In the genomic region with DNA sequence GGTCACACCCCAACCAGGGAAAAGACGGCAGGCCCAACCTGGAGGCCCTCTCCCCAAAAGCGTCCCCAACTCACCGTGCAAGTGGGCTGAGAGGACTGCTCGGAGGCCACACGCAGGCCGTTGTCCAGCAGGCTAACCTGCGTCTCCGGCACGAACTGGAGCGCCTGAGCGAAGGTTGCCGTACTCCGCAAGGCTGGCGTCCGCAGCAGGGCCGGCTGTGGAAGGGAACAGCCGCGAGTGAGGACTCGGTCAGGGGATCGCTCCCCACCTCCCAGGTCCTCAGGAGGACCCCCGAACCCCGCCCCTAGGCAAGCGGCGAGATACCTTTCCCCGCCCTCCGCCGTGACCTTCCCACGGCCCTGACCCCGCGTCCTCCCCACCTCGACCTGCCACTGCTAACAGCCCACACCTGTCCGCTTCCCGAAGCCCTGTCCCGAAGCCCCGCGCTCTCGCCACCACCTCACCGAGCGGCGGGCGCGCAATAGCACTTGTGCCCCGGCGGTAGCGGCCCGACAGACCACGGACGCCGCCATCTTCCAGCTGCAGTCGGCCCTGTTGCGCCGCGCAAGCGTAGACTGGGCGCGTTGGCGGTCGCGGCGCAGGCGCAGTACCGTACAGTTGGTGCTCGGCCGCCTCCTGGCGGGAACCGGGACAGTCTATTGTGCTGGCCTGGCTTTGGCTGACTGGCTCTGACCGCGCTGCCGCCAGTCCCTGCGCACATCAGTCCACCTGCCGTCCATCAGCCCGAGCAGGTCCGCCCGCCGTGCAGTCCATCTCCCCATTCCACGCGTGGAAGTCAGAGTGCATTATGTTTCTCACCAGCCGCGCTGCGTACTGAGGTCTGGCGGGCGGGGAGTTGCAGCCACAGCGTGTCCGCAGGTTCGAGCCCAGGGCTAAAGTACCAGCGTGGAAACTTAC, we compare ENCODE assay signal across 1 cellular context.
A peak's percentile ranks its signal among the peaks of the same experiment; 100 is the strongest.
TF ChIP-seq lines count a peak whose summit lies in the region.

Gene UQCRC1, minus strand, starts transcription at position 559 of the 918 bp plus-strand sequence. Its CDS starts 26 bp downstream, at position 533.

TF ChIP-seq in K562, 482 proteins besides CTCF, POLR2A, EP300 and RAD21 (continued from another document and continues in another):
- TF ChIP-seq, protein P1, sequence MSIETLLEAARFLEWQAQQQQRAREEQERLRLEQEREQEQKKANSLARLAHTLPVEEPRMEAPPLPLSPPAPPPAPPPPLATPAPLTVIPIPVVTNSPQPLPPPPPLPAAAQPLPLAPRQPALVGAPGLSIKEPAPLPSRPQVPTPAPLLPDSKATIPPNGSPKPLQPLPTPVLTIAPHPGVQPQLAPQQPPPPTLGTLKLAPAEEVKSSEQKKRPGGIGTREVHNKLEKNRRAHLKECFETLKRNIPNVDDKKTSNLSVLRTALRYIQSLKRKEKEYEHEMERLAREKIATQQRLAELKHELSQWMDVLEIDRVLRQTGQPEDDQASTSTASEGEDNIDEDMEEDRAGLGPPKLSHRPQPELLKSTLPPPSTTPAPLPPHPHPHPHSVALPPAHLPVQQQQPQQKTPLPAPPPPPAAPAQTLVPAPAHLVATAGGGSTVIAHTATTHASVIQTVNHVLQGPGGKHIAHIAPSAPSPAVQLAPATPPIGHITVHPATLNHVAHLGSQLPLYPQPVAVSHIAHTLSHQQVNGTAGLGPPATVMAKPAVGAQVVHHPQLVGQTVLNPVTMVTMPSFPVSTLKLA (conservative IDR thresholded peaks at IDR 0.05): peak; percentile 43 to 68
- TF ChIP-seq HCFC1 (IDR thresholded peaks at IDR 0.05; ENCODE audit: low read depth, low read length): peak; percentile 70
- TF ChIP-seq C11orf30 (IDR thresholded peaks at IDR 0.05; ENCODE audit: low read depth): peak; percentile 92
- TF ChIP-seq, protein P2, sequence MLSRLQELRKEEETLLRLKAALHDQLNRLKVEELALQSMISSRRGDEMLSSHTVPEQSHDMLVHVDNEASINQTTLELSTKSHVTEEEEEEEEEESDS (CRISPR knock-in tag; IDR thresholded peaks at IDR 0.05): no peak
- TF ChIP-seq ELF1 (tag; IDR thresholded peaks at IDR 0.05): no peak
- TF ChIP-seq KDM1A (IDR thresholded peaks at IDR 0.05): no peak
- no peak for TF ChIP-seq SMARCA4 (IDR thresholded peaks at IDR 0.05)
- TF ChIP-seq NR3C1 (CRISPR knock-in tag; IDR thresholded peaks at IDR 0.05): no peak
- peak in 1 of 2 experiments; percentile 88; a peak in 2 of 4 replicates for TF ChIP-seq HDAC1 (IDR thresholded peaks at IDR 0.05)
- peak; percentile 87 for TF ChIP-seq POLR2AphosphoS5 (IDR thresholded peaks at IDR 0.05; ENCODE audit: control insufficient read depth, insufficient read depth, low read depth, low read length)
- no peak for TF ChIP-seq GABPA (tag; conservative IDR thresholded peaks at IDR 0.05; ENCODE audit: low read depth)
- TF ChIP-seq ZNF146 (CRISPR knock-in tag; IDR thresholded peaks at IDR 0.05; ENCODE audit: unreplicated experiment): no peak
- TF ChIP-seq TAF15 (IDR thresholded peaks at IDR 0.05; ENCODE audit: low read depth, low read length): no peak
- TF ChIP-seq JUN (IDR thresholded peaks at IDR 0.05; ENCODE audit: borderline replicate concordance, low read depth, low read length): no peak
- TF ChIP-seq JUN (CRISPR knock-in tag; IDR thresholded peaks at IDR 0.05; ENCODE audit: borderline replicate concordance): no peak
- TF ChIP-seq XRCC3 (IDR thresholded peaks at IDR 0.05): no peak
- no peak for TF ChIP-seq FOXA3 (CRISPR knock-in tag; conservative IDR thresholded peaks at IDR 0.05 in 1 of 2, IDR thresholded peaks at IDR 0.05 in 1 of 2)
- TF ChIP-seq CGGBP1 (CRISPR knock-in tag; IDR thresholded peaks at IDR 0.05): no peak
- no peak for TF ChIP-seq ZFPM2 (CRISPR knock-in tag; IDR thresholded peaks at IDR 0.05)
- TF ChIP-seq, protein P3, sequence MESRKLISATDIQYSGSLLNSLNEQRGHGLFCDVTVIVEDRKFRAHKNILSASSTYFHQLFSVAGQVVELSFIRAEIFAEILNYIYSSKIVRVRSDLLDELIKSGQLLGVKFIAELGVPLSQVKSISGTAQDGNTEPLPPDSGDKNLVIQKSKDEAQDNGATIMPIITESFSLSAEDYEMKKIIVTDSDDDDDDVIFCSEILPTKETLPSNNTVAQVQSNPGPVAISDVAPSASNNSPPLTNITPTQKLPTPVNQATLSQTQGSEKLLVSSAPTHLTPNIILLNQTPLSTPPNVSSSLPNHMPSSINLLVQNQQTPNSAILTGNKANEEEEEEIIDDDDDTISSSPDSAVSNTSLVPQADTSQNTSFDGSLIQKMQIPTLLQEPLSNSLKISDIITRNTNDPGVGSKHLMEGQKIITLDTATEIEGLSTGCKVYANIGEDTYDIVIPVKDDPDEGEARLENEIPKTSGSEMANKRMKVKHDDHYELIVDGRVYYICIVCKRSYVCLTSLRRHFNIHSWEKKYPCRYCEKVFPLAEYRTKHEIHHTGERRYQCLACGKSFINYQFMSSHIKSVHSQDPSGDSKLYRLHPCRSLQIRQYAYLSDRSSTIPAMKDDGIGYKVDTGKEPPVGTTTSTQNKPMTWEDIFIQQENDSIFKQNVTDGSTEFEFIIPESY (CRISPR knock-in tag; IDR thresholded peaks at IDR 0.05): peak; percentile 69
- TF ChIP-seq, protein P4, sequence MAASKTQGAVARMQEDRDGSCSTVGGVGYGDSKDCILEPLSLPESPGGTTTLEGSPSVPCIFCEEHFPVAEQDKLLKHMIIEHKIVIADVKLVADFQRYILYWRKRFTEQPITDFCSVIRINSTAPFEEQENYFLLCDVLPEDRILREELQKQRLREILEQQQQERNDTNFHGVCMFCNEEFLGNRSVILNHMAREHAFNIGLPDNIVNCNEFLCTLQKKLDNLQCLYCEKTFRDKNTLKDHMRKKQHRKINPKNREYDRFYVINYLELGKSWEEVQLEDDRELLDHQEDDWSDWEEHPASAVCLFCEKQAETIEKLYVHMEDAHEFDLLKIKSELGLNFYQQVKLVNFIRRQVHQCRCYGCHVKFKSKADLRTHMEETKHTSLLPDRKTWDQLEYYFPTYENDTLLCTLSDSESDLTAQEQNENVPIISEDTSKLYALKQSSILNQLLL (CRISPR knock-in tag; IDR thresholded peaks at IDR 0.05; ENCODE audit: borderline replicate concordance): no peak
- TF ChIP-seq, protein P5, sequence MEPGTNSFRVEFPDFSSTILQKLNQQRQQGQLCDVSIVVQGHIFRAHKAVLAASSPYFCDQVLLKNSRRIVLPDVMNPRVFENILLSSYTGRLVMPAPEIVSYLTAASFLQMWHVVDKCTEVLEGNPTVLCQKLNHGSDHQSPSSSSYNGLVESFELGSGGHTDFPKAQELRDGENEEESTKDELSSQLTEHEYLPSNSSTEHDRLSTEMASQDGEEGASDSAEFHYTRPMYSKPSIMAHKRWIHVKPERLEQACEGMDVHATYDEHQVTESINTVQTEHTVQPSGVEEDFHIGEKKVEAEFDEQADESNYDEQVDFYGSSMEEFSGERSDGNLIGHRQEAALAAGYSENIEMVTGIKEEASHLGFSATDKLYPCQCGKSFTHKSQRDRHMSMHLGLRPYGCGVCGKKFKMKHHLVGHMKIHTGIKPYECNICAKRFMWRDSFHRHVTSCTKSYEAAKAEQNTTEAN (CRISPR knock-in tag; IDR thresholded peaks at IDR 0.05): no peak
- TF ChIP-seq ZNF282 (CRISPR knock-in tag; IDR thresholded peaks at IDR 0.05): no peak
- no peak for TF ChIP-seq MTF1 (CRISPR knock-in tag; IDR thresholded peaks at IDR 0.05; ENCODE audit: borderline replicate concordance)
- no peak for TF ChIP-seq ZFP30 (CRISPR knock-in tag; IDR thresholded peaks at IDR 0.05; ENCODE audit: borderline replicate concordance)
- no peak for TF ChIP-seq POLR3A (IDR thresholded peaks at IDR 0.05; ENCODE audit: borderline replicate concordance, extremely low read depth, insufficient read depth, insufficient read length)
- TF ChIP-seq CBX1 (IDR thresholded peaks at IDR 0.05; ENCODE audit: low read depth): peak; percentile 61; the same call in 1 of the 2 replicates
- no peak for TF ChIP-seq RNF2 (IDR thresholded peaks at IDR 0.05)
- TF ChIP-seq, protein P6, sequence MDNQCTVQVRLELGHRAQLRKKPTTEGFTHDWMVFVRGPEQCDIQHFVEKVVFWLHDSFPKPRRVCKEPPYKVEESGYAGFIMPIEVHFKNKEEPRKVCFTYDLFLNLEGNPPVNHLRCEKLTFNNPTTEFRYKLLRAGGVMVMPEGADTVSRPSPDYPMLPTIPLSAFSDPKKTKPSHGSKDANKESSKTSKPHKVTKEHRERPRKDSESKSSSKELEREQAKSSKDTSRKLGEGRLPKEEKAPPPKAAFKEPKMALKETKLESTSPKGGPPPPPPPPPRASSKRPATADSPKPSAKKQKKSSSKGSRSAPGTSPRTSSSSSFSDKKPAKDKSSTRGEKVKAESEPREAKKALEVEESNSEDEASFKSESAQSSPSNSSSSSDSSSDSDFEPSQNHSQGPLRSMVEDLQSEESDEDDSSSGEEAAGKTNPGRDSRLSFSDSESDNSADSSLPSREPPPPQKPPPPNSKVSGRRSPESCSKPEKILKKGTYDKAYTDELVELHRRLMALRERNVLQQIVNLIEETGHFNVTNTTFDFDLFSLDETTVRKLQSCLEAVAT (IDR thresholded peaks at IDR 0.05): no peak
- TF ChIP-seq NR2C2 (CRISPR knock-in tag; IDR thresholded peaks at IDR 0.05): peak; percentile 63; the same call in 1 of the 2 replicates
- peak; percentile 84 for TF ChIP-seq NR2C2 (tag; IDR thresholded peaks at IDR 0.05)
- no peak for TF ChIP-seq CBX5 (IDR thresholded peaks at IDR 0.05; ENCODE audit: borderline replicate concordance, low read depth)
- TF ChIP-seq HDAC3 (IDR thresholded peaks at IDR 0.05; ENCODE audit: borderline replicate concordance, partially characterized antibody): no peak
- peak; percentile 98 for TF ChIP-seq ESRRA (IDR thresholded peaks at IDR 0.05; ENCODE audit: borderline replicate concordance, low read depth)
- no peak for TF ChIP-seq IRF9 (tag; IDR thresholded peaks at IDR 0.05)
- TF ChIP-seq, protein P7, sequence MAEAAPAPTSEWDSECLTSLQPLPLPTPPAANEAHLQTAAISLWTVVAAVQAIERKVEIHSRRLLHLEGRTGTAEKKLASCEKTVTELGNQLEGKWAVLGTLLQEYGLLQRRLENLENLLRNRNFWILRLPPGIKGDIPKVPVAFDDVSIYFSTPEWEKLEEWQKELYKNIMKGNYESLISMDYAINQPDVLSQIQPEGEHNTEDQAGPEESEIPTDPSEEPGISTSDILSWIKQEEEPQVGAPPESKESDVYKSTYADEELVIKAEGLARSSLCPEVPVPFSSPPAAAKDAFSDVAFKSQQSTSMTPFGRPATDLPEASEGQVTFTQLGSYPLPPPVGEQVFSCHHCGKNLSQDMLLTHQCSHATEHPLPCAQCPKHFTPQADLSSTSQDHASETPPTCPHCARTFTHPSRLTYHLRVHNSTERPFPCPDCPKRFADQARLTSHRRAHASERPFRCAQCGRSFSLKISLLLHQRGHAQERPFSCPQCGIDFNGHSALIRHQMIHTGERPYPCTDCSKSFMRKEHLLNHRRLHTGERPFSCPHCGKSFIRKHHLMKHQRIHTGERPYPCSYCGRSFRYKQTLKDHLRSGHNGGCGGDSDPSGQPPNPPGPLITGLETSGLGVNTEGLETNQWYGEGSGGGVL (CRISPR knock-in tag; IDR thresholded peaks at IDR 0.05): no peak
- TF ChIP-seq ZNF239 (CRISPR knock-in tag; IDR thresholded peaks at IDR 0.05): no peak
- peak in 1 of 2 experiments; percentile 52; a peak in 1 of 4 replicates for TF ChIP-seq CSDE1 (IDR thresholded peaks at IDR 0.05)
- TF ChIP-seq MED1 (CRISPR knock-in tag; IDR thresholded peaks at IDR 0.05; ENCODE audit: borderline replicate concordance): no peak
- no peak for TF ChIP-seq ZNF589 (CRISPR knock-in tag; IDR thresholded peaks at IDR 0.05; ENCODE audit: low read depth)
- 0 out of 2 replicates have a peak, but pooled peaks have one; percentile 49 for TF ChIP-seq ATF6 (CRISPR knock-in tag; IDR thresholded peaks at IDR 0.05)
- peak; percentile 92 for TF ChIP-seq POLR2B (IDR thresholded peaks at IDR 0.05; ENCODE audit: low read depth, partially characterized antibody)
- no peak for TF ChIP-seq SAP30 (IDR thresholded peaks at IDR 0.05; ENCODE audit: borderline replicate concordance, insufficient read depth, low read depth, low read length, poor library complexity, severe bottlenecking)
- TF ChIP-seq BHLHE40 (IDR thresholded peaks at IDR 0.05; ENCODE audit: low read length): no peak
- TF ChIP-seq PHF20 (IDR thresholded peaks at IDR 0.05; ENCODE audit: partially characterized antibody): peak; percentile 82
- TF ChIP-seq FOXJ3 (CRISPR knock-in tag; IDR thresholded peaks at IDR 0.05): no peak
- TF ChIP-seq ARNT (IDR thresholded peaks at IDR 0.05): no peak
- TF ChIP-seq, protein P8, sequence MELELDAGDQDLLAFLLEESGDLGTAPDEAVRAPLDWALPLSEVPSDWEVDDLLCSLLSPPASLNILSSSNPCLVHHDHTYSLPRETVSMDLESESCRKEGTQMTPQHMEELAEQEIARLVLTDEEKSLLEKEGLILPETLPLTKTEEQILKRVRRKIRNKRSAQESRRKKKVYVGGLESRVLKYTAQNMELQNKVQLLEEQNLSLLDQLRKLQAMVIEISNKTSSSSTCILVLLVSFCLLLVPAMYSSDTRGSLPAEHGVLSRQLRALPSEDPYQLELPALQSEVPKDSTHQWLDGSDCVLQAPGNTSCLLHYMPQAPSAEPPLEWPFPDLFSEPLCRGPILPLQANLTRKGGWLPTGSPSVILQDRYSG (tag; conservative IDR thresholded peaks at IDR 0.05; ENCODE audit: low read depth): no peak
- no peak for TF ChIP-seq POLR3G (IDR thresholded peaks at IDR 0.05; ENCODE audit: extremely low read depth, insufficient read length, insufficient replicate concordance)
- TF ChIP-seq ZNF76 (CRISPR knock-in tag; IDR thresholded peaks at IDR 0.05; ENCODE audit: borderline replicate concordance): no peak
- TF ChIP-seq RBM15 (IDR thresholded peaks at IDR 0.05; ENCODE audit: insufficient read depth, low read length): no peak
